16 cellular contexts compared by ENCODE assay signal in the genomic region with DNA sequence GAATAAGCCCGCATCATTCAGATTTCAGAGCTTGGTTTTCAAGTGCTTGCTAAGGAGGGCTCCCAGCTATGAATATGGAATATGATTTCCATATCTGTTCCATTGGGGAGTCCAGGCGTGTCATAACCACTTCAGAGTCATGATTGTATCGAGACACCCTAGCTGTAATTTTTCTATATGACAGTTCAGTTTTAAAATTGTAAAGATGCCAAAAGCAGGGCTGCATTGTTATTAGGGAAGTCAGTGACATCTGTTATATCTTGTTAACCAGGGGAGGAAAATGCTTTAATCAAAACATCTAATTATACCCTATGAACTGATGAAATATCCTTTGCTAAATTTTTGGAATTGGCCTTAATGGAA.
DNase-seq lines count a peak whose midpoint lies in the region; ATAC-seq lines count a peak whose summit lies in the region.
"Had no signal": no experiment of that assay in that cellular context is flagged by ENCODE, and none has a peak within 500 bp of the region (broad histone marks: within the 10 kb centered on the region; RNA-seq: fewer than 3 reads in every experiment).

No MANE protein-coding gene starts in this region.

- no peaks in the 10 kb centered on the region for H3K36me3 ChIP-seq in SK-N-MC (ENCODE audit: insufficient read depth, low read length)

- peak; percentile 19 for DNase-seq in NCI-H82 (lab: John Stamatoyannopoulos, UW)
- DNase-seq in NCI-H82 treated with DMSO at 0.1 percent for 48 hours (lab: John Stamatoyannopoulos, UW; ENCODE audit: unreplicated experiment), result no peak
- DNase-seq in NCI-H2171 (lab: John Stamatoyannopoulos, UW), result peak; percentile 53
- DNase-seq in SK-N-MC (ENCODE audit: low read depth, low spot score), result no peak
- DNase-seq in SW 1271 (lab: John Stamatoyannopoulos, UW), result no peak
- no peak for DNase-seq in DMS53 treated with DMSO at 0.1 percent for 48 hours (lab: John Stamatoyannopoulos, UW; ENCODE audit: unreplicated experiment)
- DNase-seq in ecto neural progenitor cell (ENCODE audit: low spot score), result no peak
- DNase-seq: Calu3; GM23248; KG1; NCI-H1092 treated with DMSO at 0.1 percent for 48 hours; NCI-H345; NK-92 treated with Interleukin-12 subunit alpha and Interleukin-12 subunit beta, amount 100 ng/mL, for 24 hours; PC-9; T-helper 17 cell had no signal

- peak overlapping the region; percentile 47 for H3K4me3 ChIP-seq in SK-N-MC
- H3K4me3 ChIP-seq: GM23248, PC-9 had no signal

- H3K9ac ChIP-seq in SK-N-MC (ENCODE audit: insufficient read length), result no peak overlapping the region
- H3K9ac ChIP-seq: GM23248 had no signal

- H3K27ac ChIP-seq in SK-N-MC, result no peak overlapping the region
- H3K27ac ChIP-seq: GM23248, PC-9 had no signal

- no peak for ATAC-seq in HG03565 (IDR thresholded peaks at IDR 0.05; ENCODE audit: unreplicated experiment)
- ATAC-seq: T-helper 17 cell had no signal

- H3K9me3 ChIP-seq in SK-N-MC (ENCODE audit: low read depth, low read length), result no peaks in the 10 kb centered on the region

Comparison
In these comparisons a context has a peak if more than half of its experiments do, and no peak if none do; other contexts are left out.
1. DNase-seq: peak in NCI-H82 (single experiment) and NCI-H2171 (single experiment); none in NCI-H82 treated with DMSO at 0.1 percent for 48 hours (single experiment), SK-N-MC (single experiment), SW 1271 (0 of 2), DMS53 treated with DMSO at 0.1 percent for 48 hours (single experiment) and ecto neural progenitor cell (single experiment).